16 cellular contexts compared by ENCODE assay signal in the genomic region with DNA sequence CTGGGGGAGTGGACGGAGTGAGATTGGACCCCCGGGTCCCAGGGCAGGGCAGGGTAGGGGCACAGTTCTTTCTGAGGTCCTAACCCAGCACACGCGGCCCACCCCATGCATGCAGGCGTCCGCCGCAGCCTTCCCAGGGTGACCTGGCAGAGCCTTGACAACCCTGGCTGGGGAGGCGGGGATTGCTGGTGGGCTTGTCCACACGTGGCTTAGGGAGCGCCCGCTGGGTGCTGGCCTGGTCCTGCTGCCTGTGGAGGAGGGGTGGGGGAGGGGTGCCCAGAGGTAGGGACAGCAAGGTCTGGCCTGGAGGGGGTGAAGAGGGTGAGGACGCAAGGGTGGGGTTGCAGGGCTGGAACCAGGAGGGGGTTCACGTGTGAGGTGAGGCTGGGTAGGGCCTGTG. TPM values are rescaled to one million over a fixed set of nuclear protein-coding genes. Genes with fewer than 3 reads are reported as not detected.
DNase-seq lines count a peak whose midpoint lies in the region; ATAC-seq and TF ChIP-seq lines count a peak whose summit lies in the region.
"Had no signal": no experiment of that assay in that cellular context is flagged by ENCODE, and none has a peak within 500 bp of the region (broad histone marks: within the 10 kb centered on the region; RNA-seq: fewer than 3 reads in every experiment).

No MANE protein-coding gene starts in this region.

- no peak overlapping the region for H2BK120ac ChIP-seq in mesendoderm (ENCODE audit: low read depth, low read length)

- H3K4me1 ChIP-seq in esophagus squamous epithelium (peaks cover 82 to 100% (median 92%) of the 10 kb centered on the region in 3 donors), mesendoderm (ENCODE audit: control insufficient read depth, low read depth, low read length) (no peaks in the 10 kb centered on the region), tibial nerve (peaks cover 0 to 99% (median 79%) of the 10 kb centered on the region in 4 donors)

- H3K36me3 ChIP-seq in esophagus squamous epithelium (peaks cover 0 to 10% (median 0%) of the 10 kb centered on the region in 3 donors), mesendoderm (ENCODE audit: control insufficient read depth, insufficient read depth, low read length) (no peaks in the 10 kb centered on the region), tibial nerve (no peaks in the 10 kb centered on the region)

- peaks cover 12% of the 10 kb centered on the region for H3K27me3 Mint-ChIP-seq in stimulated activated naive CD8-positive, alpha-beta T cell treated with anti-CD3 and anti-CD28 coated beads, Interleukin-15, amount 100 ng/mL, for 72 hours

- no peak overlapping the region for H2BK15ac ChIP-seq in mesendoderm (replicated peaks; ENCODE audit: low read depth)

- H2BK5ac ChIP-seq in mesendoderm (ENCODE audit: low read length): no peak overlapping the region

- H4K5ac ChIP-seq in mesendoderm (ENCODE audit: low read length): no peak overlapping the region

- H3K27me3 ChIP-seq in esophagus squamous epithelium (no peaks in the 10 kb centered on the region), mesendoderm (ENCODE audit: insufficient read depth, low read length, poor library complexity) (no peaks in the 10 kb centered on the region), tibial nerve (no peaks in the 10 kb centered on the region)

- H3K9me3 Mint-ChIP-seq in stimulated activated naive CD8-positive, alpha-beta T cell treated with anti-CD3 and anti-CD28 coated beads, Interleukin-15, amount 100 ng/mL, for 72 hours: no peaks in the 10 kb centered on the region

- TF ChIP-seq CTCF in esophagus squamous epithelium (IDR thresholded peaks at IDR 0.05) (no peak), tibial nerve (IDR thresholded peaks at IDR 0.05) (no peak)

- H3K23ac ChIP-seq in mesendoderm (ENCODE audit: low read length): peak overlapping the region; percentile 57

- H3K27ac ChIP-seq in esophagus squamous epithelium: peak overlapping the region in 3 of 4 donors; percentile 32 to 88 (median 57)
- H3K27ac ChIP-seq in mesendoderm (ENCODE audit: low read depth, low read length): no peak overlapping the region
- peak overlapping the region in 3 of 4 donors; percentile 17 to 95 (median 94) for H3K27ac ChIP-seq in tibial nerve
- H3K27ac ChIP-seq: 22Rv1, PC-9 had no signal

- intact Hi-C loops in Right ventricle myocardium inferior (cut with DNase I): no loop called here
- intact Hi-C loops in left cardiac atrium (cut with DNase I): loop anchor here in 1 of 2 donors (10.0 kb wide), 1 partner anchor 73 kb away; no protein-coding TSS in a partner anchor
- intact Hi-C loops in esophagus squamous epithelium (cut with DNase I): no loop called here

- TF ChIP-seq EP300 in tibial nerve (IDR thresholded peaks at IDR 0.05): no peak

- H3K18ac ChIP-seq in mesendoderm (ENCODE audit: low read length): no peak overlapping the region

- H3K4ac ChIP-seq in mesendoderm (ENCODE audit: low read depth, low read length): no peak overlapping the region

- peak; percentile 60 for DNase-seq in Right ventricle myocardium inferior (ENCODE audit: missing footprints)
- no peak for DNase-seq in left cardiac atrium
- no peak for DNase-seq in esophagus squamous epithelium (lab: John Stamatoyannopoulos, UW)
- DNase-seq in mesendoderm: no peak
- DNase-seq in tibial nerve (ENCODE audit: low spot score in 2 of 2): no peak
- no peak for DNase-seq in activated CD8-positive, alpha-beta memory T cell treated with anti-CD3 and anti-CD28 coated beads, Interleukin-2, amount 50 U/mL, for 4 hours
- DNase-seq in stimulated activated naive CD8-positive, alpha-beta T cell treated with anti-CD3 and anti-CD28 coated beads, Interleukin-15, amount 100 ng/mL, for 72 hours: no peak
- DNase-seq: H7, MV-4-11, NCI-H1436, NCI-H2029 treated with DMSO at 0.1 percent for 48 hours, NCI-H2227 treated with DMSO at 0.1 percent for 48 hours, PC-9, SHP77 had no signal

- H3K79me1 ChIP-seq in mesendoderm (ENCODE audit: low read length): peaks cover 36% of the 10 kb centered on the region

- no peak overlapping the region for H2AK5ac ChIP-seq in mesendoderm (ENCODE audit: low read length)

- H3K9ac ChIP-seq in mesendoderm (ENCODE audit: low read length): no peak overlapping the region

- H3K56ac ChIP-seq in mesendoderm (ENCODE audit: low read length): no peak overlapping the region

- H3K79me2 ChIP-seq in mesendoderm (ENCODE audit: control insufficient read depth, insufficient read depth, low read length): peaks cover 73% of the 10 kb centered on the region

- H3K4me3 Mint-ChIP-seq in stimulated activated naive CD8-positive, alpha-beta T cell treated with anti-CD3 and anti-CD28 coated beads, Interleukin-15, amount 100 ng/mL, for 72 hours: no peak overlapping the region

- no peak overlapping the region for H4K8ac ChIP-seq in mesendoderm (ENCODE audit: low read depth, low read length)

- 38 to 58% methylated on average over 1 to 2 of the region's 13 CpGs for WGBS in esophagus squamous epithelium, 2 donors
- WGBS in mesendoderm (ENCODE audit: extremely low coverage, insufficient coverage, low lambda C conversion rate): no CpG with 5 or more reads among the region's 13 CpGs
- 68 to 80% methylated on average over 10 to 13 of the region's 13 CpGs for WGBS in tibial nerve, 2 donors

- H3K27ac Mint-ChIP-seq in stimulated activated naive CD8-positive, alpha-beta T cell treated with anti-CD3 and anti-CD28 coated beads, Interleukin-15, amount 100 ng/mL, for 72 hours: no peak overlapping the region

- H3K4me3 ChIP-seq in esophagus squamous epithelium (no peak overlapping the region), mesendoderm (ENCODE audit: low read length) (no peak overlapping the region), tibial nerve (no peak overlapping the region)
- H3K4me3 ChIP-seq: PC-9 had no signal

- no peak for ATAC-seq in Right ventricle myocardium inferior
- no peak for ATAC-seq in left cardiac atrium
- ATAC-seq in HG03460 (IDR thresholded peaks at IDR 0.05; ENCODE audit: unreplicated experiment): no peak
- ATAC-seq in stimulated activated naive CD8-positive, alpha-beta T cell treated with anti-CD3 and anti-CD28 coated beads, Interleukin-15, amount 100 ng/mL, for 72 hours: no peak

- H3K9me3 ChIP-seq in esophagus squamous epithelium (no peaks in the 10 kb centered on the region), tibial nerve (no peaks in the 10 kb centered on the region)

- H3K4me2 ChIP-seq in mesendoderm (ENCODE audit: low read length): no peak overlapping the region
- H3K4me2 ChIP-seq: PC-9 had no signal

- TF ChIP-seq POLR2A in esophagus squamous epithelium (IDR thresholded peaks at IDR 0.05) (no peak), tibial nerve (IDR thresholded peaks at IDR 0.05) (no peak)

- H3K4me1 Mint-ChIP-seq in stimulated activated naive CD8-positive, alpha-beta T cell treated with anti-CD3 and anti-CD28 coated beads, Interleukin-15, amount 100 ng/mL, for 72 hours: peaks cover 12% of the 10 kb centered on the region

RNA-seq across cellular contexts. Expression of a gene that starts 6.0 kb away (rescaled TPM):
- total RNA-seq in Right ventricle myocardium inferior (91.1 TPM), left cardiac atrium (10 to 100 TPM; 41.6 to 67.7 TPM), esophagus squamous epithelium (10 to 100 TPM; 41.8 to 83.1 (median 50.4) TPM), tibial nerve (10 to 100 TPM; 53.5 to 61.5 (median 56.5) TPM)
- polyA plus RNA-seq in mesendoderm (2013, experiment 1 of 2): 16.4 TPM
- polyA plus RNA-seq in mesendoderm (2013, experiment 2 of 2): 16.9 TPM
